ENCODE assay signal across 22 cellular contexts in the genomic region with DNA sequence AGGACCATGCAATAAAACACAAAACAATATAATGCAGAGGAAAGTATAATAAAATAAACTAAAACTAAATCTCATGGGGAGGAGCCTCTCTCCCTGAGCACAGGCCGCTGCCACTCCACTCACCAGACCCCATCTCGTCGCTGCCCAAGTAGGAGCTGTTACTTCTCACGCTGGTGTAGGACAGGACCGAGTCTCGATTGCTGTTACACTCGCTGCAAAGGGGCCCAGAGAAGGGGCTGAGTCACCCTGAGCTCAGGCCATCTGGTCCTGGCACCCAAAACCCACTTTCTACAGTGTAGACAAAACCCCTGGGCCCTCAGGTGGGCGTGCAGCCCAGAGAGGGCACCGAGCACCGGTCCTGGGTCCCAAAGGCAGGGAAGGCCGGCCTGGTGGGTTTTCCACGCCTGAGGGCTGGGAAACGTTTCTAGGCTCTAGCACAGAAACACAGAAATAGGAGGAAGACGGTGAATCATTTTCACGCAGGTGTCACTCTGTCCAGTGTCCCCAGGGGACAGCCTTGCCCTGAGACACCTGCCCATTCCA.
"Had no signal": no experiment of that assay in that cellular context is flagged by ENCODE, and none has a peak within 500 bp of the region (broad histone marks: within the 10 kb centered on the region; RNA-seq: fewer than 3 reads in every experiment).

No MANE protein-coding gene starts in this region.

- H3K4me3 ChIP-seq: hepatocyte, left ventricle myocardium inferior, lung, pancreas, psoas muscle, right lobe of liver, smooth muscle cell, tibial nerve, uterus had no signal

- ATAC-seq: natural killer cell treated with Interleukin-12 subunit alpha and Interleukin-12 subunit beta and Interleukin-15 and Interleukin-18, amount 100 ng/mL, for 72 hours; pancreas; psoas muscle; right lobe of liver had no signal

- H3K27me3 Mint-ChIP-seq: naive B cell; natural killer cell treated with Interleukin-12 subunit alpha and Interleukin-12 subunit beta and Interleukin-15 and Interleukin-18, amount 100 ng/mL, for 72 hours; stimulated activated naive CD8-positive, alpha-beta T cell treated with anti-CD3 and anti-CD28 coated beads, Interleukin-15, Interleukin-2, amounts not matched to agents 100 ng/mL and 50 ng/mL, for 24 hours had no signal

- H3K27ac Mint-ChIP-seq: mesothelial cell of epicardium; stimulated activated naive CD8-positive, alpha-beta T cell treated with anti-CD3 and anti-CD28 coated beads, Interleukin-15, Interleukin-2, amounts not matched to agents 100 ng/mL and 50 ng/mL, for 24 hours; type B pancreatic cell had no signal

- H3K4me3 Mint-ChIP-seq: mesothelial cell of epicardium; naive B cell; natural killer cell treated with Interleukin-12 subunit alpha and Interleukin-12 subunit beta and Interleukin-15 and Interleukin-18, amount 100 ng/mL, for 72 hours; stimulated activated naive CD8-positive, alpha-beta T cell treated with anti-CD3 and anti-CD28 coated beads, Interleukin-15, Interleukin-2, amounts not matched to agents 100 ng/mL and 50 ng/mL, for 24 hours; type B pancreatic cell had no signal

- FAIRE-seq: pancreas had no signal

- H3K4me1 ChIP-seq: pancreas, tibial nerve, uterus had no signal

- DNase-seq: islet precursor cell; left ventricle myocardium inferior; mesendoderm; naive B cell; psoas muscle; right lobe of liver; stimulated activated CD4-positive, alpha-beta T cell treated with anti-CD3 and anti-CD28 coated beads, Interleukin-12 subunit alpha, Interleukin-12 subunit beta, amount 100 ng/mL, for 4 hours; stimulated activated CD4-positive, alpha-beta T cell treated with anti-CD3 and anti-CD28 coated beads, Interleukin-15, amount 100 ng/mL, for 24 hours; stimulated activated CD4-positive, alpha-beta T cell treated with anti-CD3 and anti-CD28 coated beads, Interleukin-2, amount 100 ng/mL, for 24 hours; stimulated activated CD4-positive, alpha-beta T cell treated with anti-CD3 and anti-CD28 coated beads, Interleukin-4, amount 100 ng/mL, for 1 hour; stimulated activated naive CD4-positive, alpha-beta T cell; substantia nigra; uterus had no signal

- H3K9me3 ChIP-seq: left ventricle myocardium inferior, pancreas, psoas muscle, right lobe of liver, tibial nerve, uterus had no signal

- H3K27ac ChIP-seq: hepatocyte, left ventricle myocardium inferior, pancreas, psoas muscle, right lobe of liver, tibial nerve, uterus had no signal

- H3K27me3 ChIP-seq: hepatocyte, pancreas, right lobe of liver, tibial nerve, uterus had no signal

- H3K9me3 Mint-ChIP-seq: mesothelial cell of epicardium; naive B cell; natural killer cell treated with Interleukin-12 subunit alpha and Interleukin-12 subunit beta and Interleukin-15 and Interleukin-18, amount 100 ng/mL, for 72 hours; stimulated activated naive CD8-positive, alpha-beta T cell treated with anti-CD3 and anti-CD28 coated beads, Interleukin-15, Interleukin-2, amounts not matched to agents 100 ng/mL and 50 ng/mL, for 24 hours; type B pancreatic cell had no signal
